1 cellular context compared by ENCODE assay signal in genomic region chr16:53435066-53435688, GRCh38.
TF ChIP-seq lines count a peak whose summit lies in the region.

No MANE protein-coding gene starts in this region.

TF ChIP-seq in HepG2, 621 proteins besides CTCF, POLR2A, EP300 and RAD21 (continued from another document and continues in another):
- TF ChIP-seq IRF9 (CRISPR knock-in tag; IDR thresholded peaks at IDR 0.05; ENCODE audit: borderline replicate concordance) (no peak; the same call in 1 of the 2 replicates), JUN (CRISPR knock-in tag; IDR thresholded peaks at IDR 0.05) (no peak), ZNF337 (CRISPR knock-in tag; IDR thresholded peaks at IDR 0.05; ENCODE audit: borderline replicate concordance, low read depth) (no peak; the same call in 1 of the 2 replicates), ZNF143 (CRISPR knock-in tag; IDR thresholded peaks at IDR 0.05) (peak; percentile 47; the same call in 1 of the 2 replicates), SMYD3 (CRISPR knock-in tag; IDR thresholded peaks at IDR 0.05) (no peak), TCF7L2 (IDR thresholded peaks at IDR 0.05; ENCODE audit: low read depth, low read length) (no peak), ZNF800 (CRISPR knock-in tag; IDR thresholded peaks at IDR 0.05) (no peak), HNRNPH1 (optimal IDR thresholded peaks at IDR 0.05; ENCODE audit: low read depth, low read length) (no peak), HDAC1 (CRISPR knock-in tag; IDR thresholded peaks at IDR 0.05) (peak; percentile 79), ZNF512B (CRISPR knock-in tag; IDR thresholded peaks at IDR 0.05; ENCODE audit: borderline replicate concordance) (no peak), FOXA3 (CRISPR knock-in tag; IDR thresholded peaks at IDR 0.05) (0 out of 2 replicates have a peak, but pooled peaks have one; percentile 6), TAF1 (CRISPR knock-in tag; IDR thresholded peaks at IDR 0.05) (no peak), ZNF24 (IDR thresholded peaks at IDR 0.05) (no peak), TBL1XR1 (IDR thresholded peaks at IDR 0.05; ENCODE audit: borderline replicate concordance, low read length, partially characterized antibody) (no peak), NCOA2 (CRISPR knock-in tag; IDR thresholded peaks at IDR 0.05) (no peak), CHD2 (IDR thresholded peaks at IDR 0.05; ENCODE audit: low read depth, low read length) (no peak), SPEN (CRISPR knock-in tag; IDR thresholded peaks at IDR 0.05; ENCODE audit: low read depth) (peak; percentile 28; the same call in 1 of the 2 replicates), THAP11 (CRISPR knock-in tag; IDR thresholded peaks at IDR 0.05) (peak; percentile 86), E2F2 (CRISPR knock-in tag; IDR thresholded peaks at IDR 0.05; ENCODE audit: borderline replicate concordance) (no peak), CREM (IDR thresholded peaks at IDR 0.05) (peak; percentile 40; the same call in 1 of the 2 replicates), CREM (CRISPR knock-in tag; IDR thresholded peaks at IDR 0.05) (no peak), FOXP1 (IDR thresholded peaks at IDR 0.05) (peak; percentile 62; the same call in 1 of the 2 replicates), FOXP1 (CRISPR knock-in tag; IDR thresholded peaks at IDR 0.05) (no peak), RNF219 (CRISPR knock-in tag; IDR thresholded peaks at IDR 0.05) (no peak), PRDM10 (CRISPR knock-in tag; IDR thresholded peaks at IDR 0.05; ENCODE audit: low read depth) (peak; percentile 82), ZNF224 (CRISPR knock-in tag; IDR thresholded peaks at IDR 0.05) (no peak), GABPA (IDR thresholded peaks at IDR 0.05; ENCODE audit: low read depth, low read length) (no peak), GABPA (CRISPR knock-in tag; IDR thresholded peaks at IDR 0.05; ENCODE audit: low read depth) (peak; percentile 71), MZF1 (CRISPR knock-in tag; IDR thresholded peaks at IDR 0.05; ENCODE audit: borderline replicate concordance) (peak; percentile 27; the same call in 1 of the 2 replicates), ZBTB7A (CRISPR knock-in tag; IDR thresholded peaks at IDR 0.05) (no peak), RBAK (CRISPR knock-in tag; IDR thresholded peaks at IDR 0.05) (no peak), PBX2 (CRISPR knock-in tag; IDR thresholded peaks at IDR 0.05) (peak; percentile 68), KMT2B (CRISPR knock-in tag; IDR thresholded peaks at IDR 0.05) (no peak; the same call in 1 of the 2 replicates), RBM39 (IDR thresholded peaks at IDR 0.05; ENCODE audit: low read depth, low read length, poor library complexity, severe bottlenecking) (peak; percentile 21), ZBTB46 (CRISPR knock-in tag; IDR thresholded peaks at IDR 0.05; ENCODE audit: borderline replicate concordance) (no peak), RNF2 (conservative IDR thresholded peaks at IDR 0.05; ENCODE audit: low read depth) (peak; percentile 39; the same call in 1 of the 2 replicates), ZBTB43 (CRISPR knock-in tag; conservative IDR thresholded peaks at IDR 0.05) (no peak), CREB1 (IDR thresholded peaks at IDR 0.05) (peak; percentile 49; the same call in 1 of the 2 replicates), CREB1 (CRISPR knock-in tag; IDR thresholded peaks at IDR 0.05) (no peak; the same call in none of the 2 replicates), ELF3 (CRISPR knock-in tag; IDR thresholded peaks at IDR 0.05) (peak; percentile 89), ZBTB34 (CRISPR knock-in tag; IDR thresholded peaks at IDR 0.05) (0 out of 2 replicates have a peak, but pooled peaks have one; percentile 46), TEAD3 (CRISPR knock-in tag; optimal IDR thresholded peaks at IDR 0.05; ENCODE audit: borderline replicate concordance) (no peak), KAT7 (CRISPR knock-in tag; IDR thresholded peaks at IDR 0.05; ENCODE audit: borderline replicate concordance) (no peak), LCORL (IDR thresholded peaks at IDR 0.05) (no peak), LCORL (CRISPR knock-in tag; IDR thresholded peaks at IDR 0.05) (peak; percentile 20; the same call in 1 of the 2 replicates), SMC3 (IDR thresholded peaks at IDR 0.05; ENCODE audit: low read length) (no peak), RBFOX2 (IDR thresholded peaks at IDR 0.05; ENCODE audit: low read depth, low read length) (no peak)
